8 cellular contexts compared by ENCODE assay signal in genomic region chrX:129759576-129760061, GRCh38. TPM values are rescaled to one million over a fixed set of nuclear protein-coding genes. Genes with fewer than 3 reads are reported as not detected.
DNase-seq lines count a peak whose midpoint lies in the region; ATAC-seq and TF ChIP-seq lines count a peak whose summit lies in the region.

No MANE protein-coding gene starts in this region.

- no peaks in the 10 kb centered on the region for H3K27me3 ChIP-seq in DND-41 (ENCODE audit: insufficient read depth, low read length, poor library complexity)
- H3K27me3 ChIP-seq in IMR-90 (ENCODE audit: control insufficient read depth, insufficient read depth, low read length): peaks cover 2% of the 10 kb centered on the region; the same call in 1 of the 2 replicates

- H3K9me3 Mint-ChIP-seq in activated T-cell treated with anti-CD3 and anti-CD28 coated beads, Interleukin-2, amount 50 U/mL, for 4 hours: no peaks in the 10 kb centered on the region

- H3K4me2 ChIP-seq in DND-41 (ENCODE audit: insufficient read depth, low read length) (peak overlapping the region; percentile 39), IMR-90 (ENCODE audit: low read depth, low read length) (no peak overlapping the region)

- no peaks in the 10 kb centered on the region for H4K20me1 ChIP-seq in DND-41 (ENCODE audit: insufficient read depth, low read length)
- H4K20me1 ChIP-seq in IMR-90 (ENCODE audit: insufficient read depth, low read length): no peaks in the 10 kb centered on the region

- intact Hi-C loops in IMR-90 (cut with micrococcal nuclease): no loop called here

- H3K79me1 ChIP-seq in IMR-90 (ENCODE audit: low read depth in 1 of 2, low read length in 2 of 2): no peaks in the 10 kb centered on the region

- no peak overlapping the region for H4K91ac ChIP-seq in IMR-90 (ENCODE audit: insufficient read depth, low read depth, low read length)

- no peak overlapping the region for H2AK5ac ChIP-seq in IMR-90 (ENCODE audit: low read depth, low read length)

- no peak overlapping the region for H2BK5ac ChIP-seq in IMR-90 (ENCODE audit: low read depth, low read length, poor library complexity, severe bottlenecking)

- CTCF ChIA-PET in IMR-90 (lab: Yijun Ruan, JAX): no interaction called here

- peak; percentile 74 for ATAC-seq in DND-41 (ENCODE audit: insufficient read depth, low read depth)
- ATAC-seq in IMR-90 (ENCODE audit: low read depth): peak; percentile 86
- peak; percentile 85 to 87 for ATAC-seq in activated T-cell treated with anti-CD3 and anti-CD28 coated beads, Interleukin-2, amount 50 U/mL, for 4 hours
- no peak for ATAC-seq in GM21717 (IDR thresholded peaks at IDR 0.05; ENCODE audit: unreplicated experiment)

- no peak overlapping the region for H2BK15ac ChIP-seq in IMR-90 (ENCODE audit: low read depth, low read length)

- no peak for TF ChIP-seq POLR2A in IMR-90 (IDR thresholded peaks at IDR 0.05; ENCODE audit: low read depth, low read length)

- H3K9me3 ChIP-seq in DND-41 (ENCODE audit: insufficient read depth, low read length, severe bottlenecking) (no peaks in the 10 kb centered on the region), IMR-90 (ENCODE audit: control insufficient read depth, insufficient read depth, low read length) (no peaks in the 10 kb centered on the region)

- no peak overlapping the region for H4K8ac ChIP-seq in IMR-90 (ENCODE audit: low read depth in 2 of 2, low read length in 2 of 2)

- peak overlapping the region; percentile 52 for H3K9ac ChIP-seq in DND-41 (ENCODE audit: low read depth, low read length)
- no peak overlapping the region for H3K9ac ChIP-seq in IMR-90 (ENCODE audit: low read depth, low read length)

- H2BK20ac ChIP-seq in IMR-90 (ENCODE audit: low read depth, low read length): no peak overlapping the region

- 42% methylated on average over 12 of the region's 14 CpGs; no CpG with 5 or more reads in 1 of the 2 experiments for WGBS in IMR-90 (ENCODE audit: extremely low coverage in 2 of 2, insufficient read length in 1 of 2), 2 experiments

- H3K18ac ChIP-seq in IMR-90 (ENCODE audit: low read depth, low read length): no peak overlapping the region

- H3K27ac ChIP-seq in DND-41 (ENCODE audit: low read length): peak overlapping the region; percentile 93
- H3K27ac ChIP-seq in IMR-90 (ENCODE audit: insufficient read depth, low read length): no peak overlapping the region

- H2AK9ac ChIP-seq in IMR-90 (replicated peaks; ENCODE audit: low read depth, low read length, poor library complexity): no peak overlapping the region

- no peaks in the 10 kb centered on the region for H3K36me3 ChIP-seq in DND-41 (ENCODE audit: insufficient read depth, low read length)
- no peaks in the 10 kb centered on the region for H3K36me3 ChIP-seq in IMR-90 (ENCODE audit: control insufficient read depth, insufficient read depth, low read length)

- peak; percentile 74 for DNase-seq in DND-41
- DNase-seq in IMR-90: peak; percentile 83
- DNase-seq in activated T-cell treated with anti-CD3 and anti-CD28 coated beads, Interleukin-2, amount 50 U/mL, for 4 hours: peak; percentile 44
- peak; percentile 84 for DNase-seq in fibroblast of the aortic adventitia (ENCODE audit: low read depth)
- DNase-seq in skeletal muscle cell (ENCODE audit: low read depth): peak; percentile 66
- no peak for DNase-seq in NCI-H1417 (lab: John Stamatoyannopoulos, UW)
- DNase-seq in NCI-H128 (lab: John Stamatoyannopoulos, UW; ENCODE audit: unreplicated experiment): no peak

- H3K56ac ChIP-seq in IMR-90 (ENCODE audit: extremely low read depth, insufficient read depth, low read length): no peak overlapping the region

- H3K4me1 ChIP-seq in DND-41 (ENCODE audit: insufficient read depth, low read length) (peaks cover 83% of the 10 kb centered on the region), IMR-90 (ENCODE audit: control insufficient read depth, insufficient read depth, low read length) (no peaks in the 10 kb centered on the region)

- H3K4me1 Mint-ChIP-seq in activated T-cell treated with anti-CD3 and anti-CD28 coated beads, Interleukin-2, amount 50 U/mL, for 4 hours (ENCODE audit: low read depth): peaks cover 65% of the 10 kb centered on the region

- H3K79me2 ChIP-seq in DND-41 (ENCODE audit: insufficient read depth, low read length): peaks cover 3% of the 10 kb centered on the region; the same call in 1 of the 2 replicates

- peak overlapping the region; percentile 53; the same call in 1 of the 2 replicates for H2AFZ ChIP-seq in DND-41 (ENCODE audit: low read depth, low read length)
- peak overlapping the region; percentile 77 for H2AFZ ChIP-seq in IMR-90 (replicated peaks; ENCODE audit: low read length, poor library complexity)

- H3K14ac ChIP-seq in IMR-90 (replicated peaks; ENCODE audit: low read depth, low read length): no peak overlapping the region

- no peak overlapping the region; a peak in 1 of 4 replicates for H3K4me3 ChIP-seq in DND-41 (ENCODE audit: low read depth in 1 of 2, low read length in 2 of 2)
- H3K4me3 ChIP-seq in IMR-90 (ENCODE audit: insufficient read depth, low read depth, low read length): no peak overlapping the region
- no peak overlapping the region for H3K4me3 ChIP-seq in fibroblast of the aortic adventitia (ENCODE audit: low read depth, low read length)
- H3K4me3 ChIP-seq in skeletal muscle cell (ENCODE audit: low read depth, low read length): no peak overlapping the region

- H3K9me1 ChIP-seq in IMR-90 (ENCODE audit: insufficient read depth, low read length): no peaks in the 10 kb centered on the region

- no peak overlapping the region for H2BK120ac ChIP-seq in IMR-90 (ENCODE audit: low read depth, low read length)

- in situ Hi-C loops in IMR-90 (cut with MboI; ENCODE audit: low sequenced_read_pairs): no loop called here

- dilution Hi-C loops in IMR-90 (cut with HindIII; ENCODE audit: low sequenced_read_pairs, unreplicated experiment): no loop called here

- POLR2A ChIA-PET in IMR-90 (lab: Charles Lee; ENCODE audit: unreplicated experiment): no interaction called here

- TF ChIP-seq CTCF in DND-41 (IDR thresholded peaks at IDR 0.05; ENCODE audit: borderline replicate concordance, extremely low read depth, low read length, poor library complexity, severe bottlenecking): no peak
- TF ChIP-seq CTCF in IMR-90 (conservative IDR thresholded peaks at IDR 0.05; ENCODE audit: low read depth, low read length): peak; percentile 17; the same call in 1 of the 2 replicates
- TF ChIP-seq CTCF in fibroblast of the aortic adventitia (IDR thresholded peaks at IDR 0.05; ENCODE audit: insufficient read depth, low read length): no peak

- no peaks in the 10 kb centered on the region for H3K36me3 Mint-ChIP-seq in activated T-cell treated with anti-CD3 and anti-CD28 coated beads, Interleukin-2, amount 50 U/mL, for 4 hours (ENCODE audit: insufficient read depth)

- H3K4me3 Mint-ChIP-seq in activated T-cell treated with anti-CD3 and anti-CD28 coated beads, Interleukin-2, amount 50 U/mL, for 4 hours: peak overlapping the region; percentile 11

- no peak; the same call in 1 of the 2 replicates for TF ChIP-seq RAD21 in IMR-90 (IDR thresholded peaks at IDR 0.05; ENCODE audit: low read length)

- no peak overlapping the region for H3K4ac ChIP-seq in IMR-90 (ENCODE audit: low read depth, low read length)

- no peaks in the 10 kb centered on the region for H3K27me3 Mint-ChIP-seq in activated T-cell treated with anti-CD3 and anti-CD28 coated beads, Interleukin-2, amount 50 U/mL, for 4 hours (ENCODE audit: low read depth)

- no TSS peak for BruUV-seq in IMR-90 (replicated peaks; lab: Mats Ljungman, UMichigan)

- no peak overlapping the region for H3K23ac ChIP-seq in IMR-90 (ENCODE audit: low read depth, low read length)

- H4K5ac ChIP-seq in IMR-90 (ENCODE audit: low read depth, low read length): no peak overlapping the region

TF ChIP-seq in IMR-90, 13 proteins besides CTCF, POLR2A, EP300 and RAD21:
- TF ChIP-seq CEBPB (IDR thresholded peaks at IDR 0.05; ENCODE audit: low read depth, low read length): no peak
- TF ChIP-seq NFE2L2 (IDR thresholded peaks at IDR 0.05; ENCODE audit: low read depth, low read length): peak; percentile 11; the same call in 1 of the 2 replicates
- no peak for TF ChIP-seq SMC3 (IDR thresholded peaks at IDR 0.05; ENCODE audit: low read depth, low read length)
- TF ChIP-seq MAZ (IDR thresholded peaks at IDR 0.05; ENCODE audit: borderline replicate concordance, low read depth, low read length): no peak
- TF ChIP-seq MAFK (IDR thresholded peaks at IDR 0.05; ENCODE audit: low read depth, low read length): peak; percentile 93
- TF ChIP-seq BHLHE40 (IDR thresholded peaks at IDR 0.05; ENCODE audit: low read depth, low read length): peak; percentile 44; the same call in 1 of the 2 replicates

RNA-seq across cellular contexts. Expression of gene SASH3, which starts 20.1 kb away (rescaled TPM):
- not detected in 2 replicates for total RNA-seq in IMR-90 (2012; rRNA removed)
- polyA plus RNA-seq in IMR-90 (2012; rRNA removed): not detected in 2 replicates
- not detected in 2 replicates for polyA plus RNA-seq in IMR-90 (2012; cell fraction: cytosol; rRNA removed)
- polyA plus RNA-seq in IMR-90 (2012; cell fraction: nucleus; rRNA removed; ENCODE audit: low replicate concordance): not detected in 2 replicates
- total RNA-seq in activated T-cell treated with anti-CD3 and anti-CD28 coated beads, Interleukin-2, amount 50 U/mL, for 4 hours: 100 to 1,000 TPM in 2 of 3 donors, 10 to 100 TPM in 1; 92.5 to 114 (median 108) TPM
- total RNA-seq in fibroblast of the aortic adventitia (ENCODE audit: low replicate concordance): not detected in 2 replicates

RNA-seq across cellular contexts. Expression of gene XPNPEP2, which starts 20.8 kb away (rescaled TPM):
- total RNA-seq in IMR-90 (2012; rRNA removed) (under 0.01 TPM in 1 of 2 replicates, not detected in the other), fibroblast of the aortic adventitia (ENCODE audit: low replicate concordance) (3.6 and 5.7 TPM in 2 replicates)
- polyA plus RNA-seq in IMR-90 (2012; rRNA removed): 0.07 TPM in 1 of 2 replicates, not detected in the other
- polyA plus RNA-seq in IMR-90 (2012; cell fraction: cytosol; rRNA removed): 0.03 TPM in 1 of 2 replicates, not detected in the other
- 0.03 TPM in 1 of 2 replicates, not detected in the other for polyA plus RNA-seq in IMR-90 (2012; cell fraction: nucleus; rRNA removed; ENCODE audit: low replicate concordance)
- total RNA-seq in activated T-cell treated with anti-CD3 and anti-CD28 coated beads, Interleukin-2, amount 50 U/mL, for 4 hours: under 1 TPM; 0.05 to 0.13 (median 0.08) TPM

Comparison
In these comparisons a context has a peak if more than half of its experiments do, and no peak if none do; other contexts are left out.
1. DNase-seq: peak in DND-41 (single experiment), IMR-90 (single experiment), activated T-cell treated with anti-CD3 and anti-CD28 coated beads, Interleukin-2, amount 50 U/mL, for 4 hours (single experiment), fibroblast of the aortic adventitia (single experiment) and skeletal muscle cell (single experiment); none in NCI-H1417 (0 of 3) and NCI-H128 (single experiment).
2. RNA of gene SASH3, which starts 20.1 kb away (total RNA-seq): 92.5 to 114 TPM in activated T-cell treated with anti-CD3 and anti-CD28 coated beads, Interleukin-2, amount 50 U/mL, for 4 hours; not detected in IMR-90 and not detected in fibroblast of the aortic adventitia; every median in the first group is over 10 times any median in the second.